ENCODE assay signal across 24 cellular contexts in the genomic region with DNA sequence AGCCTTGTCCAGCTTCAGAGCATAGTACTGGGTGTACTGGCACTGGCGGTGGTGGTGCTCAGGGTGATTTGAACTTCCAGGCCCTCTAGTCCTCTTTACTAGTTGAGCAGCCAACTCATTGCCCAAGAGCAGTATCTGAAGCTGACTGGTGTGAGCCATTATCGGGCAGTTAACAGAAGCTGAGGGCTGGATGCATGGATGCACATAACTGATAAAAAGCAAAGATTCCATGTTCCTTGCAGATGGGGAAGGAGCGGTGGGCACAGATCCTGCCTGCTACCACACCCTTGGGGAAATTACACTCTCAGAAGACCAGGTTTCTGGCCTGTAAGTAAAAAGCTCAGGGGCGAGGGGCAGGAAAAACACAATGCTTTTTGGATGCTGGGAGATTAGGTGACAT.
"Had no signal": no experiment of that assay in that cellular context is flagged by ENCODE, and none has a peak within 500 bp of the region (broad histone marks: within the 10 kb centered on the region; RNA-seq: fewer than 3 reads in every experiment).

No MANE protein-coding gene starts in this region.

- H3K4me1 Mint-ChIP-seq: activated naive CD4-positive, alpha-beta T cell treated with anti-CD3 and anti-CD28 coated beads, Interleukin-2, amount 10 ng/mL, durations not matched to agents 7 days and 5 days; activated naive CD8-positive, alpha-beta T cell treated with anti-CD3 and anti-CD28 coated beads for 36 hours; T-helper 17 cell had no signal

- H3K9me3 Mint-ChIP-seq: activated CD8-positive, alpha-beta T cell treated with anti-CD3 and anti-CD28 coated beads for 36 hours; activated naive CD8-positive, alpha-beta T cell treated with anti-CD3 and anti-CD28 coated beads for 36 hours had no signal

- DNase-seq: activated CD4-positive, CD25-positive, alpha-beta regulatory T cell; activated CD8-positive, alpha-beta memory T cell treated with anti-CD3 and anti-CD28 coated beads, Interleukin-2, amount 50 U/mL, for 4 hours; activated CD8-positive, alpha-beta T cell treated with anti-CD3 and anti-CD28 coated beads for 36 hours; activated gamma-delta T cell treated with Interleukin-2 at 50 U/mL for 16 hours; activated naive CD4-positive, alpha-beta T cell treated with anti-CD3 and anti-CD28 coated beads, Interleukin-2, amount 10 ng/mL, durations not matched to agents 7 days and 5 days; activated naive CD8-positive, alpha-beta T cell treated with anti-CD3 and anti-CD28 coated beads for 36 hours; activated T-cell treated with anti-CD3 and anti-CD28 coated beads, Interleukin-2, amount 50 U/mL, for 72 hours; brain microvascular endothelial cell; Karpas-422; MM.1S; NCI-H1105; NCI-H1436; NCI-H1694 treated with DMSO at 0.1 percent for 48 hours; NCI-H2029 treated with DMSO at 0.1 percent for 48 hours; NCI-H446; NCI-H524; SIG-M5; T-helper 17 cell; T1000 had no signal

- H3K27ac Mint-ChIP-seq: activated CD8-positive, alpha-beta T cell treated with anti-CD3 and anti-CD28 coated beads for 36 hours; activated naive CD4-positive, alpha-beta T cell treated with anti-CD3 and anti-CD28 coated beads, Interleukin-2, amount 10 ng/mL, durations not matched to agents 7 days and 5 days; activated naive CD8-positive, alpha-beta T cell treated with anti-CD3 and anti-CD28 coated beads for 36 hours; activated T-cell treated with anti-CD3 and anti-CD28 coated beads, Interleukin-2, amount 50 U/mL, for 72 hours; activated T-helper 2 cell treated with anti-CD3 and anti-CD28 coated beads, Interferon-gamma antibody, Interleukin-2, Interleukin-4, amounts not matched to agents 10 μg/mL and 5 μg/mL and 100 μg/mL, durations not matched to agents 14 hours and 24 hours and 36 hours; T-helper 17 cell had no signal

- H3K27me3 ChIP-seq: brain microvascular endothelial cell, cardiac muscle cell had no signal

- H3K4me3 ChIP-seq: cardiac muscle cell, K562, SK-N-MC had no signal

- H3K4me3 Mint-ChIP-seq: activated CD8-positive, alpha-beta T cell treated with anti-CD3 and anti-CD28 coated beads for 36 hours; activated naive CD4-positive, alpha-beta T cell treated with anti-CD3 and anti-CD28 coated beads, Interleukin-2, amount 10 ng/mL, durations not matched to agents 7 days and 5 days; activated naive CD8-positive, alpha-beta T cell treated with anti-CD3 and anti-CD28 coated beads for 36 hours; activated T-cell treated with anti-CD3 and anti-CD28 coated beads, Interleukin-2, amount 50 U/mL, for 72 hours; T-helper 17 cell had no signal

- H3K36me3 ChIP-seq: brain microvascular endothelial cell, cardiac muscle cell had no signal

- H3K27ac ChIP-seq: brain microvascular endothelial cell, cardiac muscle cell, SK-N-MC, VCaP had no signal

- H3K27me3 Mint-ChIP-seq: activated CD8-positive, alpha-beta T cell treated with anti-CD3 and anti-CD28 coated beads for 36 hours; activated naive CD4-positive, alpha-beta T cell treated with anti-CD3 and anti-CD28 coated beads, Interleukin-2, amount 10 ng/mL, durations not matched to agents 7 days and 5 days; activated naive CD8-positive, alpha-beta T cell treated with anti-CD3 and anti-CD28 coated beads for 36 hours; T-helper 17 cell had no signal

- H3K36me3 Mint-ChIP-seq: activated naive CD4-positive, alpha-beta T cell treated with anti-CD3 and anti-CD28 coated beads, Interleukin-2, amount 10 ng/mL, durations not matched to agents 7 days and 5 days; activated naive CD8-positive, alpha-beta T cell treated with anti-CD3 and anti-CD28 coated beads for 36 hours had no signal

- ATAC-seq: activated CD8-positive, alpha-beta T cell treated with anti-CD3 and anti-CD28 coated beads for 36 hours; activated T-cell treated with anti-CD3 and anti-CD28 coated beads, Interleukin-2, amount 50 U/mL, for 72 hours; K562; T-helper 17 cell had no signal
